1 cellular context compared by ENCODE assay signal in the genomic region with DNA sequence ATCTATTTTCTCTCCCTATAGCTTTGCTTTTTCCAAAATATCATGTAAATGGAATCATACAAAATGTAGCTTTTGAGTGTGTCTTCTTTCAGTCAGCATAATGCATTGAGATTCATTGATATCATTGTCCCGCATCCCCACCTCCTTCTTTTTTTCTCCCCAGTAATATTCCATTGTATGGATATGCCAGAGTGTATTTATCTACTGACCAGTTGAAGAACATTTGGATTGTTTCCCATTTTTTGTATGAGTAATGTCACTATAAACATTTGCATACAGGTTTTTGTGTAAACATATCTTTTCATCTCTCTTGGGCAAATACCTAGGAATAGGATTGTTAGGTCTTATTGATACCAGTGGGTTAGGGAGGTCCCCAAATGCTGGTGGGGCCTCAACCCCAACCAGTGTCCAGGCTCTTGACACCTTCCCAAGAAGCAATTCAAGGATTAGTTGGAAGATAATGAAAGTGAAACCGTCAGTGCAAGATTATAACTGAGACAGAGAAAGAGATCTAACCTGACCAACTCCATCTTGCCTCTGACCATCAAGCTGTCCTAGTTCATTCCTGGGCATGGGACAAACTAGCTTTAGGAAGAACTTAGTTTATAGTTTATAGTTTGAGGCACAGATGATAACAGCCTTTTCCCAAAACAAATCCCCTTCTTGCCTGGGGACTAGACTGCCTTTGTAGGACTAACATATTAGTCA.
TF ChIP-seq lines count a peak whose summit lies in the region.

No MANE protein-coding gene starts in this region.

TF ChIP-seq in K562, 482 proteins besides CTCF, POLR2A, EP300 and RAD21 (continued from another document):
- TF ChIP-seq, protein P1, sequence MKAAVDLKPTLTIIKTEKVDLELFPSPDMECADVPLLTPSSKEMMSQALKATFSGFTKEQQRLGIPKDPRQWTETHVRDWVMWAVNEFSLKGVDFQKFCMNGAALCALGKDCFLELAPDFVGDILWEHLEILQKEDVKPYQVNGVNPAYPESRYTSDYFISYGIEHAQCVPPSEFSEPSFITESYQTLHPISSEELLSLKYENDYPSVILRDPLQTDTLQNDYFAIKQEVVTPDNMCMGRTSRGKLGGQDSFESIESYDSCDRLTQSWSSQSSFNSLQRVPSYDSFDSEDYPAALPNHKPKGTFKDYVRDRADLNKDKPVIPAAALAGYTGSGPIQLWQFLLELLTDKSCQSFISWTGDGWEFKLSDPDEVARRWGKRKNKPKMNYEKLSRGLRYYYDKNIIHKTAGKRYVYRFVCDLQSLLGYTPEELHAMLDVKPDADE (conservative IDR thresholded peaks at IDR 0.05; ENCODE audit: control insufficient read depth, low read depth, low read length), result no peak
- TF ChIP-seq MEF2D (tag; conservative IDR thresholded peaks at IDR 0.05; ENCODE audit: low read depth), result peak; percentile 69; the same call in 1 of the 2 replicates
- TF ChIP-seq, protein P2, sequence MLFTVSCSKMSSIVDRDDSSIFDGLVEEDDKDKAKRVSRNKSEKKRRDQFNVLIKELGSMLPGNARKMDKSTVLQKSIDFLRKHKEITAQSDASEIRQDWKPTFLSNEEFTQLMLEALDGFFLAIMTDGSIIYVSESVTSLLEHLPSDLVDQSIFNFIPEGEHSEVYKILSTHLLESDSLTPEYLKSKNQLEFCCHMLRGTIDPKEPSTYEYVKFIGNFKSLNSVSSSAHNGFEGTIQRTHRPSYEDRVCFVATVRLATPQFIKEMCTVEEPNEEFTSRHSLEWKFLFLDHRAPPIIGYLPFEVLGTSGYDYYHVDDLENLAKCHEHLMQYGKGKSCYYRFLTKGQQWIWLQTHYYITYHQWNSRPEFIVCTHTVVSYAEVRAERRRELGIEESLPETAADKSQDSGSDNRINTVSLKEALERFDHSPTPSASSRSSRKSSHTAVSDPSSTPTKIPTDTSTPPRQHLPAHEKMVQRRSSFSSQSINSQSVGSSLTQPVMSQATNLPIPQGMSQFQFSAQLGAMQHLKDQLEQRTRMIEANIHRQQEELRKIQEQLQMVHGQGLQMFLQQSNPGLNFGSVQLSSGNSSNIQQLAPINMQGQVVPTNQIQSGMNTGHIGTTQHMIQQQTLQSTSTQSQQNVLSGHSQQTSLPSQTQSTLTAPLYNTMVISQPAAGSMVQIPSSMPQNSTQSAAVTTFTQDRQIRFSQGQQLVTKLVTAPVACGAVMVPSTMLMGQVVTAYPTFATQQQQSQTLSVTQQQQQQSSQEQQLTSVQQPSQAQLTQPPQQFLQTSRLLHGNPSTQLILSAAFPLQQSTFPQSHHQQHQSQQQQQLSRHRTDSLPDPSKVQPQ (CRISPR knock-in tag; IDR thresholded peaks at IDR 0.05; ENCODE audit: borderline replicate concordance), result no peak
- TF ChIP-seq, protein P3, sequence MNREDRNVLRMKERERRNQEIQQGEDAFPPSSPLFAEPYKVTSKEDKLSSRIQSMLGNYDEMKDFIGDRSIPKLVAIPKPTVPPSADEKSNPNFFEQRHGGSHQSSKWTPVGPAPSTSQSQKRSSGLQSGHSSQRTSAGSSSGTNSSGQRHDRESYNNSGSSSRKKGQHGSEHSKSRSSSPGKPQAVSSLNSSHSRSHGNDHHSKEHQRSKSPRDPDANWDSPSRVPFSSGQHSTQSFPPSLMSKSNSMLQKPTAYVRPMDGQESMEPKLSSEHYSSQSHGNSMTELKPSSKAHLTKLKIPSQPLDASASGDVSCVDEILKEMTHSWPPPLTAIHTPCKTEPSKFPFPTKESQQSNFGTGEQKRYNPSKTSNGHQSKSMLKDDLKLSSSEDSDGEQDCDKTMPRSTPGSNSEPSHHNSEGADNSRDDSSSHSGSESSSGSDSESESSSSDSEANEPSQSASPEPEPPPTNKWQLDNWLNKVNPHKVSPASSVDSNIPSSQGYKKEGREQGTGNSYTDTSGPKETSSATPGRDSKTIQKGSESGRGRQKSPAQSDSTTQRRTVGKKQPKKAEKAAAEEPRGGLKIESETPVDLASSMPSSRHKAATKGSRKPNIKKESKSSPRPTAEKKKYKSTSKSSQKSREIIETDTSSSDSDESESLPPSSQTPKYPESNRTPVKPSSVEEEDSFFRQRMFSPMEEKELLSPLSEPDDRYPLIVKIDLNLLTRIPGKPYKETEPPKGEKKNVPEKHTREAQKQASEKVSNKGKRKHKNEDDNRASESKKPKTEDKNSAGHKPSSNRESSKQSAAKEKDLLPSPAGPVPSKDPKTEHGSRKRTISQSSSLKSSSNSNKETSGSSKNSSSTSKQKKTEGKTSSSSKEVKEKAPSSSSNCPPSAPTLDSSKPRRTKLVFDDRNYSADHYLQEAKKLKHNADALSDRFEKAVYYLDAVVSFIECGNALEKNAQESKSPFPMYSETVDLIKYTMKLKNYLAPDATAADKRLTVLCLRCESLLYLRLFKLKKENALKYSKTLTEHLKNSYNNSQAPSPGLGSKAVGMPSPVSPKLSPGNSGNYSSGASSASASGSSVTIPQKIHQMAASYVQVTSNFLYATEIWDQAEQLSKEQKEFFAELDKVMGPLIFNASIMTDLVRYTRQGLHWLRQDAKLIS (CRISPR knock-in tag; IDR thresholded peaks at IDR 0.05), result no peak
- no peak for TF ChIP-seq TCF3 (CRISPR knock-in tag; IDR thresholded peaks at IDR 0.05)
- TF ChIP-seq SPI1 (IDR thresholded peaks at IDR 0.05; ENCODE audit: borderline replicate concordance, low read depth, low read length), result no peak
- no peak for TF ChIP-seq HNRNPUL1 (IDR thresholded peaks at IDR 0.05; ENCODE audit: low read length)
- TF ChIP-seq BACH1 (tag; IDR thresholded peaks at IDR 0.05), result peak; percentile 50; the same call in 1 of the 2 replicates
- no peak for TF ChIP-seq MCM2 (IDR thresholded peaks at IDR 0.05; ENCODE audit: low read depth)
- peak; percentile 87 for TF ChIP-seq GTF2A2 (tag; IDR thresholded peaks at IDR 0.05)
- no peak for TF ChIP-seq ZFP30 (CRISPR knock-in tag; IDR thresholded peaks at IDR 0.05; ENCODE audit: borderline replicate concordance)
- TF ChIP-seq, protein P4, sequence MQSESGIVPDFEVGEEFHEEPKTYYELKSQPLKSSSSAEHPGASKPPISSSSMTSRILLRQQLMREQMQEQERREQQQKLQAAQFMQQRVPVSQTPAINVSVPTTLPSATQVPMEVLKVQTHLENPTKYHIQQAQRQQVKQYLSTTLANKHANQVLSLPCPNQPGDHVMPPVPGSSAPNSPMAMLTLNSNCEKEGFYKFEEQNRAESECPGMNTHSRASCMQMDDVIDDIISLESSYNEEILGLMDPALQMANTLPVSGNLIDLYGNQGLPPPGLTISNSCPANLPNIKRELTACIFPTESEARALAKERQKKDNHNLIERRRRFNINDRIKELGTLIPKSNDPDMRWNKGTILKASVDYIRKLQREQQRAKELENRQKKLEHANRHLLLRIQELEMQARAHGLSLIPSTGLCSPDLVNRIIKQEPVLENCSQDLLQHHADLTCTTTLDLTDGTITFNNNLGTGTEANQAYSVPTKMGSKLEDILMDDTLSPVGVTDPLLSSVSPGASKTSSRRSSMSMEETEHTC (IDR thresholded peaks at IDR 0.05), result no peak
- TF ChIP-seq, protein P5, sequence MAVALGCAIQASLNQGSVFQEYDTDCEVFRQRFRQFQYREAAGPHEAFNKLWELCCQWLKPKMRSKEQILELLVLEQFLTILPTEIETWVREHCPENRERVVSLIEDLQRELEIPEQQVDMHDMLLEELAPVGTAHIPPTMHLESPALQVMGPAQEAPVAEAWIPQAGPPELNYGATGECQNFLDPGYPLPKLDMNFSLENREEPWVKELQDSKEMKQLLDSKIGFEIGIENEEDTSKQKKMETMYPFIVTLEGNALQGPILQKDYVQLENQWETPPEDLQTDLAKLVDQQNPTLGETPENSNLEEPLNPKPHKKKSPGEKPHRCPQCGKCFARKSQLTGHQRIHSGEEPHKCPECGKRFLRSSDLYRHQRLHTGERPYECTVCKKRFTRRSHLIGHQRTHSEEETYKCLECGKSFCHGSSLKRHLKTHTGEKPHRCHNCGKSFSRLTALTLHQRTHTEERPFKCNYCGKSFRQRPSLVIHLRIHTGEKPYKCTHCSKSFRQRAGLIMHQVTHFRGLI (CRISPR knock-in tag; IDR thresholded peaks at IDR 0.05), result peak; percentile 32; the same call in 1 of the 2 replicates
- TF ChIP-seq, protein P6, sequence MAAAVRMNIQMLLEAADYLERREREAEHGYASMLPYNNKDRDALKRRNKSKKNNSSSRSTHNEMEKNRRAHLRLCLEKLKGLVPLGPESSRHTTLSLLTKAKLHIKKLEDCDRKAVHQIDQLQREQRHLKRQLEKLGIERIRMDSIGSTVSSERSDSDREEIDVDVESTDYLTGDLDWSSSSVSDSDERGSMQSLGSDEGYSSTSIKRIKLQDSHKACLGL (CRISPR knock-in tag; IDR thresholded peaks at IDR 0.05; ENCODE audit: borderline replicate concordance, poor library complexity, severe bottlenecking), result no peak
- no peak for TF ChIP-seq ZNF764 (CRISPR knock-in tag; IDR thresholded peaks at IDR 0.05; ENCODE audit: low read depth)
- TF ChIP-seq, protein P7, sequence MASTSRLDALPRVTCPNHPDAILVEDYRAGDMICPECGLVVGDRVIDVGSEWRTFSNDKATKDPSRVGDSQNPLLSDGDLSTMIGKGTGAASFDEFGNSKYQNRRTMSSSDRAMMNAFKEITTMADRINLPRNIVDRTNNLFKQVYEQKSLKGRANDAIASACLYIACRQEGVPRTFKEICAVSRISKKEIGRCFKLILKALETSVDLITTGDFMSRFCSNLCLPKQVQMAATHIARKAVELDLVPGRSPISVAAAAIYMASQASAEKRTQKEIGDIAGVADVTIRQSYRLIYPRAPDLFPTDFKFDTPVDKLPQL (IDR thresholded peaks at IDR 0.05; ENCODE audit: extremely low read depth, insufficient read length), result no peak
- no peak for TF ChIP-seq ZNF436 (CRISPR knock-in tag; IDR thresholded peaks at IDR 0.05)
- TF ChIP-seq TCF7L2 (IDR thresholded peaks at IDR 0.05; ENCODE audit: low read depth, low read length), result no peak
- no peak for TF ChIP-seq NONO (IDR thresholded peaks at IDR 0.05; ENCODE audit: low read depth in 2 of 2, low read length in 1 of 2)
- no peak for TF ChIP-seq ZNF830 (CRISPR knock-in tag; IDR thresholded peaks at IDR 0.05)
